Comparison of ENCODE assay signal across 19 cellular contexts in the genomic region with DNA sequence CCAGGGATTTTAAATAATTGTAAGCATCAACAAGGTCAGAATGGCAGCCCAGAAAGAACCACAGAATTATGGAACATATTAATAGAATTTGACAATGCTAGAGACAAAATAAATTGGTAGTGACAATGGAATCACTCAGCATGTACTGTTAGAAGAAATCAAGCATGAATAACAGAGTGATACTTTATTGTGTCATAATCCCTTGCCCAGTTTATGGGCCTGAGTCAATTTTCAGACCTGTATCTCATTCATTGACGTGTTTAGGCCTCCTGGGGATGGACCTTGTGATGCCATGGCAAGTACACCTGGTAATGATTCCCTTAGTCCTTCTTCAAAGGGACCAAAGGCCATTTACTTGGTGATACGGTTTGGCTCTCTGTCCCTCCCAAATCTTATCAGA. TPM values are rescaled to one million over a fixed set of nuclear protein-coding genes. Genes with fewer than 3 reads are reported as not detected.
DNase-seq lines count a peak whose midpoint lies in the region; ATAC-seq, FAIRE-seq and TF ChIP-seq lines count a peak whose summit lies in the region.
"Had no signal": no experiment of that assay in that cellular context is flagged by ENCODE, and none has a peak within 500 bp of the region (broad histone marks: within the 10 kb centered on the region; RNA-seq: fewer than 3 reads in every experiment).

No MANE protein-coding gene starts in this region.

- no peaks in the 10 kb centered on the region for H3K79me2 ChIP-seq in SK-N-SH (ENCODE audit: insufficient read depth)

- WGBS in SK-N-SH (ENCODE audit: low lambda C conversion rate): 48% methylated on average over 2 of the region's 2 CpGs

- POLR2A ChIA-PET in SK-N-SH (lab: Yijun Ruan, JAX): no interaction called here

- no peaks in the 10 kb centered on the region for H3K9me3 ChIP-seq in SK-N-SH

- CTCF ChIA-PET in SK-N-SH (lab: Yijun Ruan, JAX): no interaction called here

- H3F3A ChIP-seq in SK-N-SH (replicated peaks; ENCODE audit: insufficient read depth): no peaks in the 10 kb centered on the region

- no peak overlapping the region for H2AFZ ChIP-seq in SK-N-SH (ENCODE audit: low read depth)

- H3K4me1 ChIP-seq in SK-N-SH (ENCODE audit: control insufficient read depth in 1 of 2, insufficient read depth in 2 of 2, low read depth in 1 of 2, low read length in 1 of 2): no peaks in the 10 kb centered on the region

- H3K9ac ChIP-seq in SK-N-SH: no peak overlapping the region

- no peak for TF ChIP-seq EP300 in SK-N-SH (IDR thresholded peaks at IDR 0.05; ENCODE audit: borderline replicate concordance in 1 of 2, low read depth in 1 of 2, low read length in 1 of 2)

- no peaks in the 10 kb centered on the region for H4K20me1 ChIP-seq in SK-N-SH (ENCODE audit: insufficient read depth)

- ATAC-seq in SK-N-SH treated with all-trans-retinoic acid at 6 μM for 48 hours (no peak), HG03378 (IDR thresholded peaks at IDR 0.05; ENCODE audit: unreplicated experiment) (no peak)
- ATAC-seq: GM12878 had no signal

- H3K27ac ChIP-seq in SK-N-SH (ENCODE audit: low read depth in 2 of 2, low read length in 1 of 2): no peak overlapping the region
- H3K27ac ChIP-seq: 22Rv1 had no signal

- no peaks in the 10 kb centered on the region for H3K9me2 ChIP-seq in SK-N-SH

- no peak overlapping the region for H3K4me2 ChIP-seq in SK-N-SH

- no peak for DNase-seq in SK-N-SH
- peak; percentile 9 for DNase-seq in RCC 7860 (ENCODE audit: low spot score)
- peak; percentile 14 for DNase-seq in kidney tubule cell (ENCODE audit: low spot score)
- no peak for DNase-seq in AG08396 (ENCODE audit: low spot score)
- no peak for DNase-seq in stimulated activated CD4-positive, alpha-beta T cell treated with anti-CD3 and anti-CD28 coated beads, Interleukin-1b, Interleukin-23, amount 100 ng/mL, for 48 hours
- no peak for DNase-seq in NCI-H2196 (lab: John Stamatoyannopoulos, UW; ENCODE audit: unreplicated experiment)
- DNase-seq: AML-193; C1 segment of cervical spinal cord; Calu3; CD4-positive, alpha-beta T cell; DMS 273 treated with DMSO at 0.1 percent for 48 hours; DMS79; IMR-90 had no signal

- no peaks in the 10 kb centered on the region for H3K36me3 ChIP-seq in SK-N-SH (replicated peaks in 1 of 2; ENCODE audit: control insufficient read depth in 1 of 2, insufficient read depth in 2 of 2, low read length in 1 of 2)

- H3K27me3 ChIP-seq in SK-N-SH (ENCODE audit: insufficient read depth): no peaks in the 10 kb centered on the region

- no peak overlapping the region for H3K4me3 ChIP-seq in SK-N-SH (ENCODE audit: low read depth in 2 of 2, low read length in 1 of 2)
- H3K4me3 ChIP-seq: GM12878 had no signal

- TF ChIP-seq RAD21 in SK-N-SH (IDR thresholded peaks at IDR 0.05; ENCODE audit: low read length): no peak

- TF ChIP-seq CTCF in SK-N-SH (IDR thresholded peaks at IDR 0.05): no peak

- no peak for FAIRE-seq in RCC 7860 (lab: Jason Lieb, UNC)
- FAIRE-seq: GM12878, GM18507, H54 had no signal

TF ChIP-seq in SK-N-SH, 30 proteins besides CTCF, POLR2A, EP300 and RAD21:
- TF ChIP-seq, protein P1, sequence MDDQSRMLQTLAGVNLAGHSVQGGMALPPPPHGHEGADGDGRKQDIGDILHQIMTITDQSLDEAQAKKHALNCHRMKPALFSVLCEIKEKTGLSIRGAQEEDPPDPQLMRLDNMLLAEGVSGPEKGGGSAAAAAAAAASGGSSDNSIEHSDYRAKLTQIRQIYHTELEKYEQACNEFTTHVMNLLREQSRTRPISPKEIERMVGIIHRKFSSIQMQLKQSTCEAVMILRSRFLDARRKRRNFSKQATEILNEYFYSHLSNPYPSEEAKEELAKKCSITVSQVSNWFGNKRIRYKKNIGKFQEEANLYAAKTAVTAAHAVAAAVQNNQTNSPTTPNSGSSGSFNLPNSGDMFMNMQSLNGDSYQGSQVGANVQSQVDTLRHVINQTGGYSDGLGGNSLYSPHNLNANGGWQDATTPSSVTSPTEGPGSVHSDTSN (IDR thresholded peaks at IDR 0.05): peak; percentile 24; the same call in 1 of the 2 replicates
- no peak for TF ChIP-seq RXRA (IDR thresholded peaks at IDR 0.05; ENCODE audit: borderline replicate concordance, low read depth)

TF ChIP-seq in SK-N-SH treated with all-trans-retinoic acid at 6 μM for 48 hours, 23 proteins besides CTCF, POLR2A, EP300 and RAD21:
- TF ChIP-seq, protein P2, sequence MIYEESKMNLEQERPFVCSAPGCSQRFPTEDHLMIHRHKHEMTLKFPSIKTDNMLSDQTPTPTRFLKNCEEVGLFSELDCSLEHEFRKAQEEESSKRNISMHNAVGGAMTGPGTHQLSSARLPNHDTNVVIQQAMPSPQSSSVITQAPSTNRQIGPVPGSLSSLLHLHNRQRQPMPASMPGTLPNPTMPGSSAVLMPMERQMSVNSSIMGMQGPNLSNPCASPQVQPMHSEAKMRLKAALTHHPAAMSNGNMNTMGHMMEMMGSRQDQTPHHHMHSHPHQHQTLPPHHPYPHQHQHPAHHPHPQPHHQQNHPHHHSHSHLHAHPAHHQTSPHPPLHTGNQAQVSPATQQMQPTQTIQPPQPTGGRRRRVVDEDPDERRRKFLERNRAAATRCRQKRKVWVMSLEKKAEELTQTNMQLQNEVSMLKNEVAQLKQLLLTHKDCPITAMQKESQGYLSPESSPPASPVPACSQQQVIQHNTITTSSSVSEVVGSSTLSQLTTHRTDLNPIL (CRISPR knock-in tag; IDR thresholded peaks at IDR 0.05; ENCODE audit: low read depth): no peak
- TF ChIP-seq ZNF565 (CRISPR knock-in tag; conservative IDR thresholded peaks at IDR 0.05; ENCODE audit: low read depth) (no peak), BACH2 (CRISPR knock-in tag; IDR thresholded peaks at IDR 0.05; ENCODE audit: borderline replicate concordance) (no peak), ZFP30 (CRISPR knock-in tag; IDR thresholded peaks at IDR 0.05) (no peak), ZC3H10 (CRISPR knock-in tag; IDR thresholded peaks at IDR 0.05) (no peak), GLIS3 (CRISPR knock-in tag; IDR thresholded peaks at IDR 0.05) (no peak), CSDC2 (CRISPR knock-in tag; IDR thresholded peaks at IDR 0.05) (no peak)
- TF ChIP-seq, protein P3, sequence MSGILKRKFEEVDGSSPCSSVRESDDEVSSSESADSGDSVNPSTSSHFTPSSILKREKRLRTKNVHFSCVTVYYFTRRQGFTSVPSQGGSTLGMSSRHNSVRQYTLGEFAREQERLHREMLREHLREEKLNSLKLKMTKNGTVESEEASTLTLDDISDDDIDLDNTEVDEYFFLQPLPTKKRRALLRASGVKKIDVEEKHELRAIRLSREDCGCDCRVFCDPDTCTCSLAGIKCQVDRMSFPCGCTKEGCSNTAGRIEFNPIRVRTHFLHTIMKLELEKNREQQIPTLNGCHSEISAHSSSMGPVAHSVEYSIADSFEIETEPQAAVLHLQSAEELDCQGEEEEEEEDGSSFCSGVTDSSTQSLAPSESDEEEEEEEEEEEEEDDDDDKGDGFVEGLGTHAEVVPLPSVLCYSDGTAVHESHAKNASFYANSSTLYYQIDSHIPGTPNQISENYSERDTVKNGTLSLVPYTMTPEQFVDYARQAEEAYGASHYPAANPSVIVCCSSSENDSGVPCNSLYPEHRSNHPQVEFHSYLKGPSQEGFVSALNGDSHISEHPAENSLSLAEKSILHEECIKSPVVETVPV (CRISPR knock-in tag; IDR thresholded peaks at IDR 0.05): no peak

RNA-seq across cellular contexts. Expression of gene CCDC91, which starts 12.8 kb away (rescaled TPM):
- 13.0 and 15.0 TPM in 2 replicates for polyA plus RNA-seq in SK-N-SH (2012; rRNA removed)
- 17.4 and 23.0 TPM in 2 replicates for polyA plus RNA-seq in SK-N-SH (2012; cell fraction: cytosol; rRNA removed)
- polyA plus RNA-seq in SK-N-SH (2012; cell fraction: nucleus; rRNA removed): 9.0 and 15.1 TPM in 2 replicates

Comparison
In these comparisons a context has a peak if more than half of its experiments do, and no peak if none do; other contexts are left out.
1. DNase-seq: peak in RCC 7860 (single experiment) and kidney tubule cell (single experiment); none in SK-N-SH (single experiment), AG08396 (single experiment), stimulated activated CD4-positive, alpha-beta T cell treated with anti-CD3 and anti-CD28 coated beads, Interleukin-1b, Interleukin-23, amount 100 ng/mL, for 48 hours (single experiment) and NCI-H2196 (single experiment).